Comparison of ENCODE assay signal across 8 cellular contexts in the genomic region with DNA sequence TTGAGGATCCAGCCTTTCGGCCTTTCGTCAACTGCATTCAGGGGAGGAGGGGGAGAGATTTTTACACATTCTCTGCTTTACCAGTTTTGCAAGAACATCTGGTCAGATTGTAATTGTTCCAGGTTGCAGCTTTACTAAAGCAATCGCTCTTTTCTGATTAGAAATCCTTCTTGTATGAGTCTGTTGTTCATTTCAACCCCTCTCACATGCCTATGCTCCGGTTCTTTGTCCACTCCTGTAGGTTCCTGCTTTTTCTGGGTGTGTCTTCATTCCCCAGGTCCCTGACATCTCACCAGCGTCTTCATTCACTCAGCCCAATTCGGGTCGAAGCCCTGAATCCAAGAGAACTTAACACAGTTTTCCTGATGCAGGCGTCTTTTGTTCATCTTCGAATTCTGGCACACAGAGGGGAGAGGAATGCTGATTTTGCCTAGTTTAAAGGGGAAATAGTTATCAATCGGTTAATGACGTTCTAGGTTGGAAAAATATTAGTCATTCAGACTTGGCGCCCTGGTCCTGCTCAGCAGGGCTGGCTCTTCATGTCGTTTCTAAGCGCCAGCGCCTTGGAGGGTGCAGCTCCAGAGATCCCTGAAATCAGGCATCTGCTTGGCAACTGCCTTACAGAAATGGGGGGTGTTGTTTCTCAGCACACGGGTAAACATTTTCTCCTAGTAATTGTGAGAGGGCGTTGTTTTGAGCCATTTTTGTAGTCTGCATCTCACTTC. TPM values are rescaled to one million over a fixed set of nuclear protein-coding genes. Genes with fewer than 3 reads are reported as not detected.
DNase-seq lines count a peak whose midpoint lies in the region; ATAC-seq and TF ChIP-seq lines count a peak whose summit lies in the region.

No MANE protein-coding gene starts in this region.

- no peak overlapping the region for H3K18ac ChIP-seq in neuronal stem cell (ENCODE audit: low read length)

- no peak overlapping the region for H3K14ac ChIP-seq in neuronal stem cell (ENCODE audit: low read length)

- no peak overlapping the region for H2BK5ac ChIP-seq in neuronal stem cell (ENCODE audit: low read length)

- H3K4me1 ChIP-seq in OCI-LY3 (ENCODE audit: low read length) (peaks cover 4% of the 10 kb centered on the region; the same call in 1 of the 2 replicates), neuronal stem cell (ENCODE audit: control insufficient read depth in 2 of 2, insufficient read depth in 1 of 2, low read depth in 1 of 2, low read length in 2 of 2) (peaks cover 16 to 28% of the 10 kb centered on the region in 2 donors)

- ATAC-seq in HG02571 (IDR thresholded peaks at IDR 0.05; ENCODE audit: unreplicated experiment) = no peak

- H3K4me3 ChIP-seq in OCI-LY3 (ENCODE audit: low read length) (peak overlapping the region; percentile 81), epithelial cell of proximal tubule (ENCODE audit: low read depth, low read length) (peak overlapping the region; percentile 65), neuronal stem cell (ENCODE audit: low read length in 2 of 2) (peak overlapping the region in 1 of 2 donors; percentile 66)

- H2AFZ ChIP-seq in OCI-LY3 (ENCODE audit: low read depth, low read length) = peak overlapping the region; percentile 87
- peak overlapping the region; percentile 40 for H2AFZ ChIP-seq in neuronal stem cell (ENCODE audit: low read length)

- DNase-seq in epithelial cell of proximal tubule (ENCODE audit: low read depth) = no peak
- no peak for DNase-seq in neuronal stem cell (ENCODE audit: low spot score)
- no peak for DNase-seq in MV-4-11 (lab: John Stamatoyannopoulos, UW)
- no peak for DNase-seq in HPDE6-E6E7 (ENCODE audit: extremely low spot score)
- no peak for DNase-seq in T-helper 9 cell

- H3K9me3 ChIP-seq in OCI-LY3 (ENCODE audit: insufficient read depth, low read length) (no peaks in the 10 kb centered on the region), neuronal stem cell (replicated peaks in 1 of 2; ENCODE audit: control insufficient read depth in 2 of 2, insufficient read depth in 1 of 2, low read depth in 1 of 2, low read length in 2 of 2) (no peaks in the 10 kb centered on the region)

- TF ChIP-seq CTCF in C4-2B (conservative IDR thresholded peaks at IDR 0.05) (no peak), OCI-LY3 (IDR thresholded peaks at IDR 0.05; ENCODE audit: low read depth, low read length) (no peak), epithelial cell of proximal tubule (conservative IDR thresholded peaks at IDR 0.05; ENCODE audit: low read depth, low read length) (no peak)

- H3K27me3 ChIP-seq in OCI-LY3 (ENCODE audit: low read depth, low read length) = no peaks in the 10 kb centered on the region
- H3K27me3 ChIP-seq in neuronal stem cell (ENCODE audit: control insufficient read depth in 3 of 3, insufficient read depth in 3 of 3, low read depth in 1 of 3, low read length in 3 of 3) = no peaks in the 10 kb centered on the region

- H4K8ac ChIP-seq in neuronal stem cell (ENCODE audit: low read depth, low read length) = no peak overlapping the region

- H3K79me1 ChIP-seq in neuronal stem cell (ENCODE audit: low read depth, low read length) = no peaks in the 10 kb centered on the region

- H3K27ac ChIP-seq in C4-2B (peak overlapping the region; percentile 55), OCI-LY3 (ENCODE audit: low read length) (no peak overlapping the region), neuronal stem cell (replicated peaks; ENCODE audit: low read length) (no peak overlapping the region)

- H4K91ac ChIP-seq in neuronal stem cell (ENCODE audit: low read depth, low read length, poor library complexity) = no peak overlapping the region

- H3K4ac ChIP-seq in neuronal stem cell (ENCODE audit: low read length) = no peak overlapping the region

- H4K20me1 ChIP-seq in OCI-LY3 (ENCODE audit: insufficient read depth, low read length) = no peaks in the 10 kb centered on the region

- H2BK12ac ChIP-seq in neuronal stem cell (ENCODE audit: low read length) = no peak overlapping the region

- no peak overlapping the region for H2BK120ac ChIP-seq in neuronal stem cell (ENCODE audit: low read depth, low read length)

- H3K9ac ChIP-seq in OCI-LY3 (ENCODE audit: low read length) (peak overlapping the region; percentile 56; the same call in 1 of the 2 replicates), neuronal stem cell (ENCODE audit: low read depth, low read length, poor library complexity) (no peak overlapping the region)

- H2AK5ac ChIP-seq in neuronal stem cell (ENCODE audit: low read depth, low read length) = no peak overlapping the region

- no peaks in the 10 kb centered on the region for H3K79me2 ChIP-seq in OCI-LY3 (ENCODE audit: low read length)

- no peak overlapping the region for H2BK15ac ChIP-seq in neuronal stem cell (ENCODE audit: low read length)

- peak overlapping the region; percentile 82 for H3K4me2 ChIP-seq in OCI-LY3 (ENCODE audit: low read length)
- H3K4me2 ChIP-seq in neuronal stem cell (ENCODE audit: insufficient read depth, low read length, poor library complexity, severe bottlenecking) = peak overlapping the region; percentile 66

- no CpG with 5 or more reads among the region's 17 CpGs for WGBS in neuronal stem cell (ENCODE audit: extremely low coverage in 2 of 2, insufficient read length in 2 of 2, insufficient replicate concordance in 1 of 2), 2 donors

- H3K36me3 ChIP-seq in OCI-LY3 (replicated peaks; ENCODE audit: low read depth, low read length) = no peaks in the 10 kb centered on the region
- no peaks in the 10 kb centered on the region for H3K36me3 ChIP-seq in neuronal stem cell (replicated peaks in 1 of 2; ENCODE audit: control insufficient read depth in 2 of 2, insufficient read depth in 2 of 2, low read length in 2 of 2)

- no peak overlapping the region for H3K23ac ChIP-seq in neuronal stem cell (ENCODE audit: low read depth, low read length, poor library complexity)

RNA-seq across cellular contexts. Expression of gene PRTFDC1, which starts 1.1 kb away (rescaled TPM):
- 25.7 and 27.8 TPM in 2 replicates for total RNA-seq in epithelial cell of proximal tubule
- polyA plus RNA-seq in neuronal stem cell (2013, experiment 1 of 2) = 17.2 TPM
- polyA plus RNA-seq in neuronal stem cell (2013, experiment 2 of 2) = 17.0 TPM
